In the genomic region with DNA sequence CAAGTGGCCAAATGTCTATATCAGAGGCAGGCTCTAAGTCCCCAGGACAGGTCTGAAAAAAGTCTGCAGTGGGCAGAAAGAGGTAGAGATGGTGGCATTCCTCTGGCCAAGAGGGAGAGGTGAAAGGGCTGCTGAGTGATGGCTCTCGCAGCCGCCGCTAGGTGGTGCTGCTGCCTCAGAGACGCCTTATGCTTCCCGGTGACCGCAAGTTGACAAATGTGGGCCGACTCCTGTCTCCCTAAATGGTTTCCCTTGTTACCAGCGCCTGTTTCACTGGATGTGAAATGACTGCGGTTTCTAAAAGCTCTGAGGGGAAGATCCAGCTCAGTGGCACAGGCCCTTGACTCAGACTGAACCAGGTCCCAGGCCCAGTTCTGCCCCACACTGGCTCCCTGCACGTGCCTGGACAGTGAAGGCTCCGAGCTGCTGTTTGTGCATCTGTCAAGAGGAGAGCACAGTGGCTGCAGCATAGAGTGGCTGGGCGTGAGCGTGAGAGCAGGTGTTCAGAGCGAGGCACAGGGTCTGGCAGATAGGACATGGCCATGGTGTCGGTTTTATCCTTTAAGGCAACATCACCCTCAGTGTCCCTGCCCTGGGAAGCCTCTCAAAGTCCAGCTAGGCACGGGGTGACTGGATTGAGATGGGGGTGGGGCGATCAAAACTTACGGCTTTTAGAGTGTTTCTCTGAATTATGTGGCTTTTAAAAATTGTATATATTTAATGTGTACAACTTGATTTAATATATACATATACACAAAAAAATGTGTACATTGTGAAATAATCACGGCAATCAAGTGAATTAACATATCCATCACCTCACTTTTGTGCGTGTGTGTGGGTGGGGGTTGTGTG, we compare ENCODE assay signal across 1 cellular context.
TF ChIP-seq lines count a peak whose summit lies in the region.

No MANE protein-coding gene starts in this region.

TF ChIP-seq in K562, 482 proteins besides CTCF, POLR2A, EP300 and RAD21 (continued from another document and continues in another):
- TF ChIP-seq, protein P1, sequence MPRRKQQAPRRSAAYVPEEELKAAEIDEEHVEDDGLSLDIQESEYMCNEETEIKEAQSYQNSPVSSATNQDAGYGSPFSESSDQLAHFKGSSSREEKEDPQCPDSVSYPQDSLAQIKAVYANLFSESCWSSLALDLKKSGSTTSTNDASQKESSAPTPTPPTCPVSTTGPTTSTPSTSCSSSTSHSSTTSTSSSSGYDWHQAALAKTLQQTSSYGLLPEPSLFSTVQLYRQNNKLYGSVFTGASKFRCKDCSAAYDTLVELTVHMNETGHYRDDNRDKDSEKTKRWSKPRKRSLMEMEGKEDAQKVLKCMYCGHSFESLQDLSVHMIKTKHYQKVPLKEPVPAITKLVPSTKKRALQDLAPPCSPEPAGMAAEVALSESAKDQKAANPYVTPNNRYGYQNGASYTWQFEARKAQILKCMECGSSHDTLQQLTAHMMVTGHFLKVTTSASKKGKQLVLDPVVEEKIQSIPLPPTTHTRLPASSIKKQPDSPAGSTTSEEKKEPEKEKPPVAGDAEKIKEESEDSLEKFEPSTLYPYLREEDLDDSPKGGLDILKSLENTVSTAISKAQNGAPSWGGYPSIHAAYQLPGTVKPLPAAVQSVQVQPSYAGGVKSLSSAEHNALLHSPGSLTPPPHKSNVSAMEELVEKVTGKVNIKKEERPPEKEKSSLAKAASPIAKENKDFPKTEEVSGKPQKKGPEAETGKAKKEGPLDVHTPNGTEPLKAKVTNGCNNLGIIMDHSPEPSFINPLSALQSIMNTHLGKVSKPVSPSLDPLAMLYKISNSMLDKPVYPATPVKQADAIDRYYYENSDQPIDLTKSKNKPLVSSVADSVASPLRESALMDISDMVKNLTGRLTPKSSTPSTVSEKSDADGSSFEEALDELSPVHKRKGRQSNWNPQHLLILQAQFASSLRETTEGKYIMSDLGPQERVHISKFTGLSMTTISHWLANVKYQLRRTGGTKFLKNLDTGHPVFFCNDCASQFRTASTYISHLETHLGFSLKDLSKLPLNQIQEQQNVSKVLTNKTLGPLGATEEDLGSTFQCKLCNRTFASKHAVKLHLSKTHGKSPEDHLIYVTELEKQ (CRISPR knock-in tag; IDR thresholded peaks at IDR 0.05): no peak
- TF ChIP-seq TOE1 (IDR thresholded peaks at IDR 0.05; ENCODE audit: borderline replicate concordance): no peak
- no peak for TF ChIP-seq TOE1 (CRISPR knock-in tag; IDR thresholded peaks at IDR 0.05; ENCODE audit: borderline replicate concordance, low read depth)
- TF ChIP-seq, protein P2, sequence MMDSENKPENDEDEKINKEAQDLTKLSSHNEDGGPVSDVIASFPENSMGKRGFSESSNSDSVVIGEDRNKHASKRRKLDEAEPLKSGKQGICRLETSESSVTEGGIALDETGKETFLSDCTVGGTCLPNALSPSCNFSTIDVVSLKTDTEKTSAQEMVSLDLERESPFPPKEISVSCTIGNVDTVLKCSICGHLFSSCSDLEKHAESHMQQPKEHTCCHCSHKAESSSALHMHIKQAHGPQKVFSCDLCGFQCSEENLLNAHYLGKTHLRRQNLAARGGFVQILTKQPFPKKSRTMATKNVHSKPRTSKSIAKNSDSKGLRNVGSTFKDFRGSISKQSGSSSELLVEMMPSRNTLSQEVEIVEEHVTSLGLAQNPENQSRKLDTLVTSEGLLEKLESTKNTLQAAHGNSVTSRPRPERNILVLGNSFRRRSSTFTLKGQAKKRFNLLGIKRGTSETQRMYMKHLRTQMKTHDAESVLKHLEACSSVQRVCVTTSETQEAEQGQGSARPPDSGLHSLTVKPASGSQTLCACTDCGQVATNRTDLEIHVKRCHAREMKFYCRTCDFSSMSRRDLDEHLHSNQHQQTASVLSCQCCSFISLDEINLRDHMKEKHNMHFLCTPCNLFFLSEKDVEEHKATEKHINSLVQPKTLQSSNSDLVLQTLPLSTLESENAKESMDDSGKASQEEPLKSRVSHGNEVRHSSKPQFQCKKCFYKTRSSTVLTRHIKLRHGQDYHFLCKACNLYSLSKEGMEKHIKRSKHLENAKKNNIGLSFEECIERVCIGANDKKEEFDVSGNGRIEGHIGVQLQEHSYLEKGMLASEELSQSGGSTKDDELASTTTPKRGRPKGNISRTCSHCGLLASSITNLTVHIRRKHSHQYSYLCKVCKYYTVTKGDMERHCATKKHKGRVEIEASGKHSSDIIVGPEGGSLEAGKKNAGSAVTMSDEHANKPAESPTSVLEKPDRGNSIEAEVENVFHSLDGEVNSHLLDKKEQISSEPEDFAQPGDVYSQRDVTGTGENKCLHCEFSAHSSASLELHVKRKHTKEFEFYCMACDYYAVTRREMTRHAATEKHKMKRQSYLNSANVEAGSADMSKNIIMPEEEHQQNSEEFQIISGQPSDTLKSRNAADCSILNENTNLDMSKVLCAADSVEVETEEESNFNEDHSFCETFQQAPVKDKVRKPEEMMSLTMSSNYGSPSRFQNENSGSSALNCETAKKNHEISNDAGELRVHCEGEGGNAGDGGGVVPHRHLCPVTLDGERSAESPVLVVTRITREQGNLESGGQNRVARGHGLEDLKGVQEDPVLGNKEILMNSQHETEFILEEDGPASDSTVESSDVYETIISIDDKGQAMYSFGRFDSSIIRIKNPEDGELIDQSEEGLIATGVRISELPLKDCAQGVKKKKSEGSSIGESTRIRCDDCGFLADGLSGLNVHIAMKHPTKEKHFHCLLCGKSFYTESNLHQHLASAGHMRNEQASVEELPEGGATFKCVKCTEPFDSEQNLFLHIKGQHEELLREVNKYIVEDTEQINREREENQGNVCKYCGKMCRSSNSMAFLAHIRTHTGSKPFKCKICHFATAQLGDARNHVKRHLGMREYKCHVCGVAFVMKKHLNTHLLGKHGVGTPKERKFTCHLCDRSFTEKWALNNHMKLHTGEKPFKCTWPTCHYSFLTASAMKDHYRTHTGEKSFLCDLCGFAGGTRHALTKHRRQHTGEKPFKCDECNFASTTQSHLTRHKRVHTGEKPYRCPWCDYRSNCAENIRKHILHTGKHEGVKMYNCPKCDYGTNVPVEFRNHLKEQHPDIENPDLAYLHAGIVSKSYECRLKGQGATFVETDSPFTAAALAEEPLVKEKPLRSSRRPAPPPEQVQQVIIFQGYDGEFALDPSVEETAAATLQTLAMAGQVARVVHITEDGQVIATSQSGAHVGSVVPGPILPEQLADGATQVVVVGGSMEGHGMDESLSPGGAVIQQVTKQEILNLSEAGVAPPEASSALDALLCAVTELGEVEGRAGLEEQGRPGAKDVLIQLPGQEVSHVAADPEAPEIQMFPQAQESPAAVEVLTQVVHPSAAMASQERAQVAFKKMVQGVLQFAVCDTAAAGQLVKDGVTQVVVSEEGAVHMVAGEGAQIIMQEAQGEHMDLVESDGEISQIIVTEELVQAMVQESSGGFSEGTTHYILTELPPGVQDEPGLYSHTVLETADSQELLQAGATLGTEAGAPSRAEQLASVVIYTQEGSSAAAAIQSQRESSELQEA (IDR thresholded peaks at IDR 0.05; ENCODE audit: low read depth): no peak
- TF ChIP-seq ZFX (CRISPR knock-in tag; IDR thresholded peaks at IDR 0.05): no peak
- TF ChIP-seq POU5F1 (IDR thresholded peaks at IDR 0.05; ENCODE audit: borderline replicate concordance, low read depth, low read length, partially characterized antibody): no peak
- no peak for TF ChIP-seq ADNP (tag; IDR thresholded peaks at IDR 0.05)
- TF ChIP-seq KDM1A (IDR thresholded peaks at IDR 0.05): no peak
- no peak for TF ChIP-seq ZNF197 (CRISPR knock-in tag; IDR thresholded peaks at IDR 0.05; ENCODE audit: low read depth)
- TF ChIP-seq, protein P3, sequence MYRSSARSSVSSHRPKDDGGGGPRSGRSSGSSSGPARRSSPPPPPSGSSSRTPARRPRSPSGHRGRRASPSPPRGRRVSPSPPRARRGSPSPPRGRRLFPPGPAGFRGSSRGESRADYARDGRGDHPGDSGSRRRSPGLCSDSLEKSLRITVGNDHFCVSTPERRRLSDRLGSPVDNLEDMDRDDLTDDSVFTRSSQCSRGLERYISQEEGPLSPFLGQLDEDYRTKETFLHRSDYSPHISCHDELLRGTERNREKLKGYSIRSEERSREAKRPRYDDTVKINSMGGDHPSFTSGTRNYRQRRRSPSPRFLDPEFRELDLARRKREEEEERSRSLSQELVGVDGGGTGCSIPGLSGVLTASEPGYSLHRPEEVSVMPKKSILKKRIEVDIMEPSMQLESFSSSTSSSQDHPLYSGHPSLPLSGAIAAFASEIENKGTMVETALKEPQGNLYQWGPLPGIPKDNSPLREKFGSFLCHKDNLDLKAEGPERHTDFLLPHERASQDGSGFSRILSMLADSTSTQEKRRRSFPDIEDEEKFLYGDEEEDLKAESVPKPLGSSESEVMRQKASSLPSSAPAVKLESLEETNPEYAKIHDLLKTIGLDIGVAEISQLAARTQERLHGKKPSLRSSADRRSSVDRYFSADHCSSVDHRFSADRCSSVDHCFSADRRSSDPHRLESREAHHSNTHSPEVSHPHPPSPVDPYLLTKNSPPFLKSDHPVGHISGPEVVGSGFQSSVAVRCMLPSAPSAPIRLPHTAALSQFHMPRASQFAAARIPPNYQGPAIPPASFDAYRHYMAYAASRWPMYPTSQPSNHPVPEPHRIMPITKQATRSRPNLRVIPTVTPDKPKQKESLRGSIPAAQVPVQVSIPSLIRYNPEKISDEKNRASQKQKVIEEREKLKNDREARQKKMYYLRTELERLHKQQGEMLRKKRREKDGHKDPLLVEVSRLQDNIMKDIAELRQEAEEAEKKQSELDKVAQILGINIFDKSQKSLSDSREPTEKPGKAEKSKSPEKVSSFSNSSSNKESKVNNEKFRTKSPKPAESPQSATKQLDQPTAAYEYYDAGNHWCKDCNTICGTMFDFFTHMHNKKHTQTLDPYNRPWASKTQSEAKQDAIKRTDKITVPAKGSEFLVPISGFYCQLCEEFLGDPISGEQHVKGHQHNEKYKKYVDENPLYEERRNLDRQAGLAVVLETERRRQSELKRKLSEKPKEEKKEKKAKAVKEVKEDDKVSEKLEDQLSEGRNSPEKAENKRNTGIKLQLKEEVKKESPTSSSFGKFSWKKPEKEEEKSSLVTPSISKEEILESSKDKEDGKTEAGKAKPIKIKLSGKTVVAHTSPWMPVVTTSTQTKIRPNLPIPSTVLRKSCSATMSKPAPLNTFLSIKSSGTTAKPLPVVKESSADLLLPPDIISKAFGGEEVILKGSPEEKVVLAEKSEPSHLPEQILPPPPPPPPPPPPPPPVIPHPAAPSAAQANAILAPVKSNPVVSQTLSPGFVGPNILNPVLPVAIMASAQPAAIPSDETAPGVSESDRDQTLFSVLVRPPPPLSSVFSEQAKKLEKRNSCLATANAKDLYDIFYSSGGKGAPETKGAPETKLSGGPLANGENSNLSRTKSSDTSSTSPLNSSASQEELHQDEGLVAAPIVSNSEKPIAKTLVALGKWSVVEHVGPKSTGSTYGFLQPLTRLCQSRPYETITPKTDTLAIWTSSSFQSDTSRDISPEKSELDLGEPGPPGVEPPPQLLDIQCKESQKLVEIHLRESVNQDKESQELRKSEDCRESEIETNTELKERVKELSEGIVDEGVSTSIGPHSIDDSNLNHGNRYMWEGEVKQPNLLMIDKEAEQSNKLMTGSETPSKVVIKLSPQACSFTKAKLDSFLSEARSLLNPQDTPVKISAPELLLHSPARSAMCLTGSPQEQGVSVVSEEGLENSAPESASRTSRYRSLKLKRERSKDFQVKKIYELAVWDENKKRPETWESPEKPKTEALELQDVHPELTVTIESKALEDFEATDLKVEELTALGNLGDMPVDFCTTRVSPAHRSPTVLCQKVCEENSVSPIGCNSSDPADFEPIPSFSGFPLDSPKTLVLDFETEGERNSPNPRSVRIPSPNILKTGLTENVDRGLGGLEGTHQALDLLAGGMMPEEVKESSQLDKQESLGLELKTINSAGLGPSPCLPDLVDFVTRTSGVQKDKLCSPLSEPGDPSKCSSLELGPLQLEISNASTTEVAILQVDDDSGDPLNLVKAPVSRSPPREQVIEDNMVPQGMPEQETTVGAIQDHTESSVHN (IDR thresholded peaks at IDR 0.05; ENCODE audit: borderline replicate concordance in 1 of 2, low read depth in 1 of 2): no peak
- peak; percentile 41; the same call in 1 of the 2 replicates for TF ChIP-seq CTBP1 (IDR thresholded peaks at IDR 0.05; ENCODE audit: borderline replicate concordance)
- TF ChIP-seq NR1H2 (CRISPR knock-in tag; IDR thresholded peaks at IDR 0.05): no peak
- TF ChIP-seq CXXC5 (CRISPR knock-in tag; IDR thresholded peaks at IDR 0.05): no peak; the same call in 1 of the 2 replicates
- peak; percentile 24 for TF ChIP-seq ZFP36 (IDR thresholded peaks at IDR 0.05; ENCODE audit: low read depth, low read length, partially characterized antibody)
- no peak for TF ChIP-seq SIRT6 (IDR thresholded peaks at IDR 0.05; ENCODE audit: low read depth, low read length)
- TF ChIP-seq NFIX (CRISPR knock-in tag; IDR thresholded peaks at IDR 0.05; ENCODE audit: low read depth): peak; percentile 25; the same call in 1 of the 2 replicates
- TF ChIP-seq, protein P4, sequence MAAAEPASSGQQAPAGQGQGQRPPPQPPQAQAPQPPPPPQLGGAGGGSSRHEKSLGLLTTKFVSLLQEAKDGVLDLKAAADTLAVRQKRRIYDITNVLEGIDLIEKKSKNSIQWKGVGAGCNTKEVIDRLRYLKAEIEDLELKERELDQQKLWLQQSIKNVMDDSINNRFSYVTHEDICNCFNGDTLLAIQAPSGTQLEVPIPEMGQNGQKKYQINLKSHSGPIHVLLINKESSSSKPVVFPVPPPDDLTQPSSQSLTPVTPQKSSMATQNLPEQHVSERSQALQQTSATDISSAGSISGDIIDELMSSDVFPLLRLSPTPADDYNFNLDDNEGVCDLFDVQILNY (CRISPR knock-in tag; IDR thresholded peaks at IDR 0.05): no peak
- no peak for TF ChIP-seq HNRNPK (IDR thresholded peaks at IDR 0.05; ENCODE audit: low read depth, low read length, poor library complexity, severe bottlenecking)
- TF ChIP-seq ELF2 (CRISPR knock-in tag; IDR thresholded peaks at IDR 0.05): no peak
- TF ChIP-seq FOXJ2 (tag; IDR thresholded peaks at IDR 0.05): no peak
- TF ChIP-seq GABPB1 (CRISPR knock-in tag; IDR thresholded peaks at IDR 0.05): no peak
- TF ChIP-seq RB1 (IDR thresholded peaks at IDR 0.05; ENCODE audit: low read depth): peak; percentile 66; the same call in 1 of the 2 replicates
- no peak for TF ChIP-seq KLF6 (CRISPR knock-in tag; IDR thresholded peaks at IDR 0.05; ENCODE audit: borderline replicate concordance)
- TF ChIP-seq, protein P5, sequence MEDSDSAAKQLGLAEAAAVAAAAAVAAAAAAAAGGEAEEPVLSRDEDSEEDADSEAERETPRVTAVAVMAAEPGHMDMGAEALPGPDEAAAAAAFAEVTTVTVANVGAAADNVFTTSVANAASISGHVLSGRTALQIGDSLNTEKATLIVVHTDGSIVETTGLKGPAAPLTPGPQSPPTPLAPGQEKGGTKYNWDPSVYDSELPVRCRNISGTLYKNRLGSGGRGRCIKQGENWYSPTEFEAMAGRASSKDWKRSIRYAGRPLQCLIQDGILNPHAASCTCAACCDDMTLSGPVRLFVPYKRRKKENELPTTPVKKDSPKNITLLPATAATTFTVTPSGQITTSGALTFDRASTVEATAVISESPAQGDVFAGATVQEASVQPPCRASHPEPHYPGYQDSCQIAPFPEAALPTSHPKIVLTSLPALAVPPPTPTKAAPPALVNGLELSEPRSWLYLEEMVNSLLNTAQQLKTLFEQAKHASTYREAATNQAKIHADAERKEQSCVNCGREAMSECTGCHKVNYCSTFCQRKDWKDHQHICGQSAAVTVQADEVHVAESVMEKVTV (CRISPR knock-in tag; IDR thresholded peaks at IDR 0.05): peak; percentile 75
- no peak for TF ChIP-seq ZNF77 (CRISPR knock-in tag; IDR thresholded peaks at IDR 0.05)
- TF ChIP-seq, protein P6, sequence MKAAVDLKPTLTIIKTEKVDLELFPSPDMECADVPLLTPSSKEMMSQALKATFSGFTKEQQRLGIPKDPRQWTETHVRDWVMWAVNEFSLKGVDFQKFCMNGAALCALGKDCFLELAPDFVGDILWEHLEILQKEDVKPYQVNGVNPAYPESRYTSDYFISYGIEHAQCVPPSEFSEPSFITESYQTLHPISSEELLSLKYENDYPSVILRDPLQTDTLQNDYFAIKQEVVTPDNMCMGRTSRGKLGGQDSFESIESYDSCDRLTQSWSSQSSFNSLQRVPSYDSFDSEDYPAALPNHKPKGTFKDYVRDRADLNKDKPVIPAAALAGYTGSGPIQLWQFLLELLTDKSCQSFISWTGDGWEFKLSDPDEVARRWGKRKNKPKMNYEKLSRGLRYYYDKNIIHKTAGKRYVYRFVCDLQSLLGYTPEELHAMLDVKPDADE (conservative IDR thresholded peaks at IDR 0.05; ENCODE audit: control insufficient read depth, low read depth, low read length): no peak
- no peak for TF ChIP-seq ZNF584 (CRISPR knock-in tag; IDR thresholded peaks at IDR 0.05; ENCODE audit: low read depth)
